ENCODE assay signal across 20 cellular contexts in the genomic region with DNA sequence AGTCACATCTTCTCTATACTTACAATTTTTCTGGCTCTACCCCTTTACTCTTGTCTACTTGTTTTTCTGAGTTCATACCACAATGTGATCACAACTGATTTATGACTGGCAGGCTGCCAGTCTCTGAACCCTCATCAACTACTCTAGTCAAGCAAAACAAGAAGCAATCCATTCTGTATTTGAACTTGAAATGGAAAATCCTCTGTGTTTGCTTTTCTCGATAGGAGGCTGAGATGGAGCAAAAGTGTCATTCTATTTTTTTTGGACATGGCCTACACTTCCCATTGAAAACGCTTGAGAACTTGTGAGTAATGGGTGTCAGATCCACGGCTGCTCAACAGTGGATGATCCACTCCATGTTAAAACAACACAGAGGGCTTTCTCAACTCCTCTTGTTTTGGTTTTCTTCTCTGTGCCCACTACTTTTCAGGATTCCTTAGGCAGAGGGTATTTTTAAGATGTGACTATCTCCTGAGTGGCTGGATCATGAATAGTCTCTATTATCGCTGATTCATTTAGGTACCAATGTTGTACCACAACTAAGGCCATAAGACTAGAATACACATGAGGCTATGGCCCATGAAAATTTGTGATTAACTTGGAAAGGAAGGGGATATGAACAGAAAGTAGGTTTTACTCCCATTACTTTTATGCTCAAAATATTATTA. TPM values are rescaled to one million over a fixed set of nuclear protein-coding genes. Genes with fewer than 3 reads are reported as not detected.
DNase-seq lines count a peak whose midpoint lies in the region; ATAC-seq, FAIRE-seq and TF ChIP-seq lines count a peak whose summit lies in the region.
"Had no signal": no experiment of that assay in that cellular context is flagged by ENCODE, and none has a peak within 500 bp of the region (broad histone marks: within the 10 kb centered on the region; RNA-seq: fewer than 3 reads in every experiment).

No MANE protein-coding gene starts in this region.

- H3K9me1 ChIP-seq in K562 (ENCODE audit: control insufficient read depth, insufficient read depth, low read length) = no peaks in the 10 kb centered on the region

- no peak overlapping the region for H2AFZ ChIP-seq in K562 (ENCODE audit: low read depth, low read length)

- TF ChIP-seq RAD21 in K562 (CRISPR knock-in tag; conservative IDR thresholded peaks at IDR 0.05 in 1 of 2, IDR thresholded peaks at IDR 0.05 in 1 of 2) = no peak

- peak overlapping the region in 3 of 11 experiments; percentile 18 to 49 (median 24); a peak in 4 of 22 replicates for H3K27ac ChIP-seq in BLaER1 treated with 17β-estradiol and CSF1 and Interleukin-3, amounts not matched to agents 10 nM and 100 nM
- H3K27ac ChIP-seq in K562 (ENCODE audit: extremely low read depth, low read depth, low read length) = no peak overlapping the region

- no peak overlapping the region for H3K9ac ChIP-seq in BLaER1 treated with 17β-estradiol and CSF1 and Interleukin-3, amounts not matched to agents 10 nM and 100 nM
- no peak overlapping the region for H3K9ac ChIP-seq in K562 (ENCODE audit: insufficient read depth in 1 of 2, low read depth in 2 of 2, low read length in 2 of 2)

- DNase-seq in NCI-H128 (lab: John Stamatoyannopoulos, UW; ENCODE audit: unreplicated experiment) (peak; percentile 29), K562 (ENCODE audit: extremely low read depth in 1 of 4, low spot score in 3 of 4) (no peak), sciatic nerve (ENCODE audit: low spot score) (no peak), mucosa of descending colon (no peak), lower leg skin (ENCODE audit: low spot score in 2 of 2) (no peak)
- DNase-seq: activated naive CD4-positive, alpha-beta T cell; CD8-positive, alpha-beta memory T cell; Karpas-422; NCI-H1105; NCI-H226; SIG-M5; T-helper 1 cell; upper lobe of left lung had no signal

- intact Hi-C loops in K562 (cut with micrococcal nuclease) (loop anchor here (10.0 kb wide), 1 partner anchor 54 kb away; no protein-coding TSS in a partner anchor), sciatic nerve (cut with DNase I) (no loop called here), mucosa of descending colon (cut with DNase I, micrococcal nuclease) (loop anchor here in 1 of 2 donors (10.0 kb wide), 1 partner anchor 106 kb away; no protein-coding TSS in a partner anchor), lower leg skin (cut with DNase I; ENCODE audit: low total_unique reads) (no loop called here)

- H3K4me2 ChIP-seq in BLaER1 treated with 17β-estradiol and CSF1 and Interleukin-3, amounts not matched to agents 10 nM and 100 nM = peak overlapping the region in 8 of 11 experiments; percentile 0 to 49 (median 44); a peak in 14 of 22 replicates
- no peak overlapping the region for H3K4me2 ChIP-seq in K562 (ENCODE audit: insufficient read depth, low read length)

- no peak for ATAC-seq in K562
- ATAC-seq in sciatic nerve = peak; percentile 69
- no peak for ATAC-seq in HG03469 (IDR thresholded peaks at IDR 0.05; ENCODE audit: unreplicated experiment)
- no peak for ATAC-seq in mucosa of descending colon
- no peak for ATAC-seq in HG02642 (IDR thresholded peaks at IDR 0.05; ENCODE audit: poor library complexity, unreplicated experiment)
- ATAC-seq: stimulated activated effector memory CD8-positive, alpha-beta T cell treated with anti-CD3 and anti-CD28 coated beads, Interleukin-12 subunit alpha, Interleukin-12 subunit beta, amount 100 ng/mL, for 72 hours had no signal

- no TSS peak for BruUV-seq in K562 (replicated peaks; lab: Mats Ljungman, UMichigan)

- no peaks in the 10 kb centered on the region for H4K20me1 ChIP-seq in BLaER1 treated with 17β-estradiol and CSF1 and Interleukin-3, amounts not matched to agents 10 nM and 100 nM
- no peaks in the 10 kb centered on the region for H4K20me1 ChIP-seq in K562 (replicated peaks; ENCODE audit: control insufficient read depth, insufficient read depth, low read length)

- TF ChIP-seq POLR2A in K562 (conservative IDR thresholded peaks at IDR 0.05) (no peak), lower leg skin (IDR thresholded peaks at IDR 0.05) (no peak)

- in situ Hi-C loops in K562 (cut with MboI) = no loop called here

- H3K79me2 ChIP-seq in K562 (ENCODE audit: control insufficient read depth, insufficient read depth, low read length) = no peaks in the 10 kb centered on the region

- 8% methylated on average over 4 of the region's 4 CpGs for WGBS in K562 (ENCODE audit: insufficient coverage, low coverage, missing lambda C conversion rate)
- WGBS in lower leg skin, 2 donors = 55 to 69% methylated on average over 4 of the region's 4 CpGs

- POLR2A ChIA-PET in K562 (lab: Yijun Ruan, JAX) = no interaction called here

- CTCF ChIA-PET in K562 (lab: Yijun Ruan, JAX; ENCODE audit: low intra/inter-chr PET ratio) = no interaction called here

- TF ChIP-seq CTCF in K562 (IDR thresholded peaks at IDR 0.05 in 2 of 3, conservative IDR thresholded peaks at IDR 0.05 in 1 of 3; ENCODE audit: insufficient read depth in 2 of 3, low read depth in 1 of 3, low read length in 3 of 3) (no peak), mucosa of descending colon (IDR thresholded peaks at IDR 0.05) (no peak), lower leg skin (IDR thresholded peaks at IDR 0.05) (no peak)

- H3K9me3 ChIP-seq in BLaER1 treated with 17β-estradiol and CSF1 and Interleukin-3, amounts not matched to agents 10 nM and 100 nM (replicated peaks in 1 of 11) = peaks cover 0 to 7% (median 0%) of the 10 kb centered on the region in 11 experiments; a peak in 2 of 22 replicates
- H3K9me3 ChIP-seq in K562 (replicated peaks; ENCODE audit: control insufficient read depth, insufficient read depth, low read depth, low read length) = no peaks in the 10 kb centered on the region
- no peaks in the 10 kb centered on the region for H3K9me3 ChIP-seq in mucosa of descending colon
- H3K9me3 ChIP-seq: upper lobe of left lung had no signal

- H3K36me3 ChIP-seq in BLaER1 treated with 17β-estradiol and CSF1 and Interleukin-3, amounts not matched to agents 10 nM and 100 nM = no peaks in the 10 kb centered on the region
- no peaks in the 10 kb centered on the region for H3K36me3 ChIP-seq in K562 (ENCODE audit: control insufficient read depth, insufficient read depth, low read length)
- no peaks in the 10 kb centered on the region for H3K36me3 ChIP-seq in mucosa of descending colon (ENCODE audit: low read depth)
- H3K36me3 ChIP-seq: upper lobe of left lung had no signal

- peaks cover 0 to 30% (median 14%) of the 10 kb centered on the region in 10 experiments; a peak in 15 of 20 replicates for H3K4me1 ChIP-seq in BLaER1 treated with 17β-estradiol and CSF1 and Interleukin-3, amounts not matched to agents 10 nM and 100 nM
- H3K4me1 ChIP-seq in K562 (replicated peaks in 1 of 2; ENCODE audit: control insufficient read depth in 2 of 2, insufficient read depth in 2 of 2, low read length in 2 of 2) (no peaks in the 10 kb centered on the region; a peak in 1 of 5 replicates), mucosa of descending colon (ENCODE audit: low read depth) (no peaks in the 10 kb centered on the region)

- FAIRE-seq in K562 (lab: Jason Lieb, UNC) = no peak

- H3K27me3 ChIP-seq in BLaER1 treated with 17β-estradiol and CSF1 and Interleukin-3, amounts not matched to agents 10 nM and 100 nM = no peaks in the 10 kb centered on the region
- H3K27me3 ChIP-seq in K562 (ENCODE audit: control insufficient read depth in 2 of 2, insufficient read depth in 2 of 2, low read length in 2 of 2) = no peaks in the 10 kb centered on the region
- H3K27me3 ChIP-seq: upper lobe of left lung had no signal

- no peak overlapping the region for H3K4me3 ChIP-seq in BLaER1 treated with 17β-estradiol and CSF1 and Interleukin-3, amounts not matched to agents 10 nM and 100 nM
- no peak overlapping the region for H3K4me3 ChIP-seq in K562
- no peak overlapping the region for H3K4me3 ChIP-seq in mucosa of descending colon
- H3K4me3 ChIP-seq in lower leg skin (ENCODE audit: low read depth, poor library complexity, severe bottlenecking) = no peak overlapping the region
- H3K4me3 ChIP-seq: upper lobe of left lung had no signal

- TF ChIP-seq EP300 in K562 (IDR thresholded peaks at IDR 0.05; ENCODE audit: low read length) = no peak

RNA-seq across cellular contexts. Expression of a gene that starts 11.7 kb away (rescaled TPM):
- not detected in 2 replicates for total RNA-seq in K562 (2011; cell fraction: chromatin; rRNA removed; ENCODE audit: low replicate concordance)
- total RNA-seq in K562 (2011; cell fraction: nucleolus; rRNA removed) = not detected in 2 replicates
- 1.0 and 1.6 TPM in 2 replicates for total RNA-seq in K562 (2011; cell fraction: nucleoplasm; rRNA removed)
- total RNA-seq in K562 (2014; rRNA removed) = 0.08 and 0.50 TPM in 2 replicates
- 0.16 and 0.22 TPM in 2 replicates for total RNA-seq in K562 (2014; rRNA removed; fragmentation: Illumina TruSeq; extraction: Trizol)
- total RNA-seq in K562 (2015; rRNA removed; fragmentation: Illumina TruSeq; extraction: Trizol) = 0.23 and 0.29 TPM in 2 replicates
- 0.20 and 0.34 TPM in 2 replicates for total RNA-seq in K562 (2021)
- polyA plus RNA-seq in K562 (2011; rRNA removed) = 0.14 TPM in 1 of 2 replicates, not detected in the other
- polyA plus RNA-seq in K562 (2011; cell fraction: cytosol; rRNA removed) = not detected in 2 replicates
- 0.25 TPM in 1 of 2 replicates, not detected in the other for polyA plus RNA-seq in K562 (2011; cell fraction: nucleus; rRNA removed)
- 0.40 and 0.76 TPM in 2 replicates for polyA plus RNA-seq in K562 (2012)
- polyA plus RNA-seq in K562 (2014; fragmentation: Illumina TruSeq; extraction: Trizol) = 0.19 and 0.42 TPM in 2 replicates
- polyA plus RNA-seq in K562 (2014; fragmentation: Nextera tagmentation; extraction: Ambion mirVana) = under 1 TPM; 0.13 to 0.18 TPM
- 0.12 TPM in 1 of 2 replicates, not detected in the other for polyA plus RNA-seq in K562 (2014; rRNA removed)
- polyA minus RNA-seq in K562 (2011; rRNA and poly(A)+ RNA removed) = 0.09 TPM in 1 of 2 replicates, not detected in the other
- not detected in 2 replicates for polyA minus RNA-seq in K562 (2011; cell fraction: cytosol; rRNA and poly(A)+ RNA removed)
- 0.56 TPM in 1 of 2 replicates, not detected in the other for polyA minus RNA-seq in K562 (2011; cell fraction: nucleus; rRNA and poly(A)+ RNA removed)
- total RNA-seq in sciatic nerve = 13.5 TPM
- 10 to 100 TPM in 1 of 3 donors, 1 to 10 TPM in 2; 2.8 to 14.2 (median 7.5) TPM for total RNA-seq in mucosa of descending colon
- total RNA-seq in lower leg skin = 1 to 10 TPM; 1.6 to 6.5 (median 2.6) TPM
- total RNA-seq: CD8-positive, alpha-beta memory T cell; HT-29; kidney epithelial cell had no signal
- polyA plus RNA-seq: CD8-positive, alpha-beta memory T cell; neural cell had no signal

RNA-seq across cellular contexts. Expression of a gene that starts 39.9 kb away (rescaled TPM):
- 19.4 and 28.2 TPM in 2 replicates for total RNA-seq in K562 (2011; cell fraction: chromatin; rRNA removed; ENCODE audit: low replicate concordance)
- 14.7 and 19.2 TPM in 2 replicates for total RNA-seq in K562 (2011; cell fraction: nucleolus; rRNA removed)
- 24.1 and 28.7 TPM in 2 replicates for total RNA-seq in K562 (2011; cell fraction: nucleoplasm; rRNA removed)
- total RNA-seq in K562 (2014; rRNA removed) (39.8 and 41.2 TPM in 2 replicates), K562 (2014; rRNA removed; fragmentation: Illumina TruSeq; extraction: Trizol) (42.7 and 43.3 TPM in 2 replicates), K562 (2015; rRNA removed; fragmentation: Illumina TruSeq; extraction: Trizol) (48.6 and 48.8 TPM in 2 replicates), K562 (2021) (33.1 and 33.8 TPM in 2 replicates), sciatic nerve (20.3 TPM), mucosa of descending colon (10 to 100 TPM; 25.8 to 41.2 (median 28.6) TPM), lower leg skin (10 to 100 TPM in 1 of 4 donors, 1 to 10 TPM in 3; 5.0 to 14.3 (median 6.9) TPM)
- polyA plus RNA-seq in K562 (2011; rRNA removed) (53.4 and 62.3 TPM in 2 replicates), K562 (2014; fragmentation: Illumina TruSeq; extraction: Trizol) (55.5 and 62.2 TPM in 2 replicates), K562 (2014; fragmentation: Nextera tagmentation; extraction: Ambion mirVana) (10 to 100 TPM; 10.9 to 12.4 TPM), K562 (2014; rRNA removed) (37.4 and 47.1 TPM in 2 replicates)
- 30.1 and 56.9 TPM in 2 replicates for polyA plus RNA-seq in K562 (2011; cell fraction: cytosol; rRNA removed)
- polyA plus RNA-seq in K562 (2011; cell fraction: nucleus; rRNA removed) = 18.4 and 28.6 TPM in 2 replicates
- 44.4 and 45.6 TPM in 2 replicates for polyA plus RNA-seq in K562 (2012)
- 53.5 and 54.3 TPM in 2 replicates for polyA minus RNA-seq in K562 (2011; rRNA and poly(A)+ RNA removed)
- 14.6 and 16.9 TPM in 2 replicates for polyA minus RNA-seq in K562 (2011; cell fraction: cytosol; rRNA and poly(A)+ RNA removed)
- polyA minus RNA-seq in K562 (2011; cell fraction: nucleus; rRNA and poly(A)+ RNA removed) = 15.3 and 29.4 TPM in 2 replicates
